Comparison of ENCODE assay signal across 1 cellular context in the genomic region with DNA sequence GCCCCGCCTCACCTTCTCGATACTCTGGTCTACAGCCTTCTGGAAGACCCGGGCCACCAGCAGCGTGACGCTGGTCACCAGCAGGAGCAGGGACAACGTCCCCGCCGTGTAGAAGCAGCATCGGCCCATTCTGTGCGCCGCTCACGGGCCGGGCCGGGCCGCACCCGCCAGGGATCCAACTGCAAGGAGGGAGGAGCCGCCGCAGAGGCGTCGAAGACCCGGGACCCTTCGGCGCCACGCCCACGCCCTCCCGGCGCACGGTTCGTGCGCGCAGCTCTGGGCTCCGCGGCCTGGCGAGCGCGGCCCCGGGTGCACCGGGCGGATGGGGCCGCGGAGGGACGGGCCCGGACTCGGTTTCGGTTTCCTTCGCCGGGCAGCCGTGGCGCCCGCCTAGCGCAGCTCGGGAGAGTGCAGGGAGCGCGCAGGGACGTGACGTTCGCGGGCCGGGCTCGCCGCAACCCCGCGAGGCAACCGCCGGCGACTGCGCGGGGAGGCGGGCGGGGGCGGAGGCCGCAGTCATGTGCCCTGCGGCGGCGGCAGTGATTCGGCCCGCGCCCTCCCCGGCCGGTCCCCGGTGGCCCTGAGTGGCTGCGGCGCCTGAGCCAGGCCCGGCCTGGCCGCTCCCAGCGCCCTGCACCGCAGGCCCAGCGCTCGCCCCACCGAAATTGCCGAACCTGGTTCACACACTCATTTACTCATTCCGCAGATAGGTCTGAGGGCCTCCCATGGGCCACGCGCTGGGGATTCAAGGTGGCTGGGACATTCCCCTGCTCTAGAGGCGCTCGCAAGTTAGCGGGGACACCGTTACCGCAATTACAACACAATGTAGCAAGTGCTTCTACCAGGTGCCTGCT.
A peak's percentile ranks its signal among the peaks of the same experiment; 100 is the strongest.
TF ChIP-seq lines count a peak whose summit lies in the region.

A gene with protein sequence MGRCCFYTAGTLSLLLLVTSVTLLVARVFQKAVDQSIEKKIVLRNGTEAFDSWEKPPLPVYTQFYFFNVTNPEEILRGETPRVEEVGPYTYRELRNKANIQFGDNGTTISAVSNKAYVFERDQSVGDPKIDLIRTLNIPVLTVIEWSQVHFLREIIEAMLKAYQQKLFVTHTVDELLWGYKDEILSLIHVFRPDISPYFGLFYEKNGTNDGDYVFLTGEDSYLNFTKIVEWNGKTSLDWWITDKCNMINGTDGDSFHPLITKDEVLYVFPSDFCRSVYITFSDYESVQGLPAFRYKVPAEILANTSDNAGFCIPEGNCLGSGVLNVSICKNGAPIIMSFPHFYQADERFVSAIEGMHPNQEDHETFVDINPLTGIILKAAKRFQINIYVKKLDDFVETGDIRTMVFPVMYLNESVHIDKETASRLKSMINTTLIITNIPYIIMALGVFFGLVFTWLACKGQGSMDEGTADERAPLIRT (minus strand): TSS at position 410 of the 854 bp plus-strand sequence. CDS start 281 bp downstream, at position 129.

TF ChIP-seq in HepG2, 621 proteins besides CTCF, POLR2A, EP300 and RAD21 (continued from another document and continues in another):
- TF ChIP-seq, protein P1, sequence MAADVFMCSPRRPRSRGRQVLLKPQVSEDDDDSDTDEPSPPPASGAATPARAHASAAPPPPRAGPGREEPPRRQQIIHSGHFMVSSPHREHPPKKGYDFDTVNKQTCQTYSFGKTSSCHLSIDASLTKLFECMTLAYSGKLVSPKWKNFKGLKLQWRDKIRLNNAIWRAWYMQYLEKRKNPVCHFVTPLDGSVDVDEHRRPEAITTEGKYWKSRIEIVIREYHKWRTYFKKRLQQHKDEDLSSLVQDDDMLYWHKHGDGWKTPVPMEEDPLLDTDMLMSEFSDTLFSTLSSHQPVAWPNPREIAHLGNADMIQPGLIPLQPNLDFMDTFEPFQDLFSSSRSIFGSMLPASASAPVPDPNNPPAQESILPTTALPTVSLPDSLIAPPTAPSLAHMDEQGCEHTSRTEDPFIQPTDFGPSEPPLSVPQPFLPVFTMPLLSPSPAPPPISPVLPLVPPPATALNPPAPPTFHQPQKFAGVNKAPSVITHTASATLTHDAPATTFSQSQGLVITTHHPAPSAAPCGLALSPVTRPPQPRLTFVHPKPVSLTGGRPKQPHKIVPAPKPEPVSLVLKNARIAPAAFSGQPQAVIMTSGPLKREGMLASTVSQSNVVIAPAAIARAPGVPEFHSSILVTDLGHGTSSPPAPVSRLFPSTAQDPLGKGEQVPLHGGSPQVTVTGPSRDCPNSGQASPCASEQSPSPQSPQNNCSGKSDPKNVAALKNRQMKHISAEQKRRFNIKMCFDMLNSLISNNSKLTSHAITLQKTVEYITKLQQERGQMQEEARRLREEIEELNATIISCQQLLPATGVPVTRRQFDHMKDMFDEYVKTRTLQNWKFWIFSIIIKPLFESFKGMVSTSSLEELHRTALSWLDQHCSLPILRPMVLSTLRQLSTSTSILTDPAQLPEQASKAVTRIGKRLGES (CRISPR knock-in tag; IDR thresholded peaks at IDR 0.05; ENCODE audit: borderline replicate concordance), result no peak
- TF ChIP-seq SRY (CRISPR knock-in tag; IDR thresholded peaks at IDR 0.05) (peak; percentile 74), GTF3A (CRISPR knock-in tag; conservative IDR thresholded peaks at IDR 0.05) (0 out of 2 replicates have a peak, but pooled peaks have one; percentile 75), ZNF232 (CRISPR knock-in tag; IDR thresholded peaks at IDR 0.05; ENCODE audit: borderline replicate concordance) (no peak), NAIF1 (CRISPR knock-in tag; IDR thresholded peaks at IDR 0.05; ENCODE audit: borderline replicate concordance) (no peak), ZNF331 (CRISPR knock-in tag; IDR thresholded peaks at IDR 0.05) (peak; percentile 16; the same call in 1 of the 2 replicates), JARID2 (CRISPR knock-in tag; IDR thresholded peaks at IDR 0.05; ENCODE audit: insufficient replicate concordance) (no peak), CENPX (CRISPR knock-in tag; IDR thresholded peaks at IDR 0.05) (no peak), ZNF460 (CRISPR knock-in tag; IDR thresholded peaks at IDR 0.05; ENCODE audit: borderline replicate concordance) (no peak), ZMAT3 (CRISPR knock-in tag; conservative IDR thresholded peaks at IDR 0.05) (no peak), GZF1 (CRISPR knock-in tag; IDR thresholded peaks at IDR 0.05) (no peak), ZSCAN9 (CRISPR knock-in tag; IDR thresholded peaks at IDR 0.05; ENCODE audit: borderline replicate concordance) (peak; percentile 38; the same call in 1 of the 2 replicates), ZNF777 (CRISPR knock-in tag; IDR thresholded peaks at IDR 0.05) (peak; percentile 88), ZNF724P (CRISPR knock-in tag; IDR thresholded peaks at IDR 0.05; ENCODE audit: borderline replicate concordance) (no peak), PAX8 (CRISPR knock-in tag; IDR thresholded peaks at IDR 0.05; ENCODE audit: borderline replicate concordance) (no peak; the same call in 1 of the 2 replicates), ZNF224 (CRISPR knock-in tag; IDR thresholded peaks at IDR 0.05) (peak; percentile 53; the same call in 1 of the 2 replicates), AHR (CRISPR knock-in tag; IDR thresholded peaks at IDR 0.05) (no peak), JUNB (CRISPR knock-in tag; IDR thresholded peaks at IDR 0.05; ENCODE audit: borderline replicate concordance) (no peak)
- TF ChIP-seq, protein P2, sequence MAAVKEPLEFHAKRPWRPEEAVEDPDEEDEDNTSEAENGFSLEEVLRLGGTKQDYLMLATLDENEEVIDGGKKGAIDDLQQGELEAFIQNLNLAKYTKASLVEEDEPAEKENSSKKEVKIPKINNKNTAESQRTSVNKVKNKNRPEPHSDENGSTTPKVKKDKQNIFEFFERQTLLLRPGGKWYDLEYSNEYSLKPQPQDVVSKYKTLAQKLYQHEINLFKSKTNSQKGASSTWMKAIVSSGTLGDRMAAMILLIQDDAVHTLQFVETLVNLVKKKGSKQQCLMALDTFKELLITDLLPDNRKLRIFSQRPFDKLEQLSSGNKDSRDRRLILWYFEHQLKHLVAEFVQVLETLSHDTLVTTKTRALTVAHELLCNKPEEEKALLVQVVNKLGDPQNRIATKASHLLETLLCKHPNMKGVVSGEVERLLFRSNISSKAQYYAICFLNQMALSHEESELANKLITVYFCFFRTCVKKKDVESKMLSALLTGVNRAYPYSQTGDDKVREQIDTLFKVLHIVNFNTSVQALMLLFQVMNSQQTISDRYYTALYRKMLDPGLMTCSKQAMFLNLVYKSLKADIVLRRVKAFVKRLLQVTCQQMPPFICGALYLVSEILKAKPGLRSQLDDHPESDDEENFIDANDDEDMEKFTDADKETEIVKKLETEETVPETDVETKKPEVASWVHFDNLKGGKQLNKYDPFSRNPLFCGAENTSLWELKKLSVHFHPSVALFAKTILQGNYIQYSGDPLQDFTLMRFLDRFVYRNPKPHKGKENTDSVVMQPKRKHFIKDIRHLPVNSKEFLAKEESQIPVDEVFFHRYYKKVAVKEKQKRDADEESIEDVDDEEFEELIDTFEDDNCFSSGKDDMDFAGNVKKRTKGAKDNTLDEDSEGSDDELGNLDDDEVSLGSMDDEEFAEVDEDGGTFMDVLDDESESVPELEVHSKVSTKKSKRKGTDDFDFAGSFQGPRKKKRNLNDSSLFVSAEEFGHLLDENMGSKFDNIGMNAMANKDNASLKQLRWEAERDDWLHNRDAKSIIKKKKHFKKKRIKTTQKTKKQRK (IDR thresholded peaks at IDR 0.05; ENCODE audit: low read length), result no peak
- TF ChIP-seq, protein P3, sequence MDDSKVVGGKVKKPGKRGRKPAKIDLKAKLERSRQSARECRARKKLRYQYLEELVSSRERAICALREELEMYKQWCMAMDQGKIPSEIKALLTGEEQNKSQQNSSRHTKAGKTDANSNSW (CRISPR knock-in tag; IDR thresholded peaks at IDR 0.05; ENCODE audit: borderline replicate concordance), result no peak
- TF ChIP-seq, protein P4, sequence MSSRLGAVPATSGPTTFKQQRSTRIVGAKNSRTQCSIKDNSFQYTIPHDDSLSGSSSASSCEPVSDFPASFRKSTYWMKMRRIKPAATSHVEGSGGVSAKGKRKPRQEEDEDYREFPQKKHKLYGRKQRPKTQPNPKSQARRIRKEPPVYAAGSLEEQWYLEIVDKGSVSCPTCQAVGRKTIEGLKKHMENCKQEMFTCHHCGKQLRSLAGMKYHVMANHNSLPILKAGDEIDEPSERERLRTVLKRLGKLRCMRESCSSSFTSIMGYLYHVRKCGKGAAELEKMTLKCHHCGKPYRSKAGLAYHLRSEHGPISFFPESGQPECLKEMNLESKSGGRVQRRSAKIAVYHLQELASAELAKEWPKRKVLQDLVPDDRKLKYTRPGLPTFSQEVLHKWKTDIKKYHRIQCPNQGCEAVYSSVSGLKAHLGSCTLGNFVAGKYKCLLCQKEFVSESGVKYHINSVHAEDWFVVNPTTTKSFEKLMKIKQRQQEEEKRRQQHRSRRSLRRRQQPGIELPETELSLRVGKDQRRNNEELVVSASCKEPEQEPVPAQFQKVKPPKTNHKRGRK (CRISPR knock-in tag; IDR thresholded peaks at IDR 0.05), result no peak
- TF ChIP-seq, protein P5, sequence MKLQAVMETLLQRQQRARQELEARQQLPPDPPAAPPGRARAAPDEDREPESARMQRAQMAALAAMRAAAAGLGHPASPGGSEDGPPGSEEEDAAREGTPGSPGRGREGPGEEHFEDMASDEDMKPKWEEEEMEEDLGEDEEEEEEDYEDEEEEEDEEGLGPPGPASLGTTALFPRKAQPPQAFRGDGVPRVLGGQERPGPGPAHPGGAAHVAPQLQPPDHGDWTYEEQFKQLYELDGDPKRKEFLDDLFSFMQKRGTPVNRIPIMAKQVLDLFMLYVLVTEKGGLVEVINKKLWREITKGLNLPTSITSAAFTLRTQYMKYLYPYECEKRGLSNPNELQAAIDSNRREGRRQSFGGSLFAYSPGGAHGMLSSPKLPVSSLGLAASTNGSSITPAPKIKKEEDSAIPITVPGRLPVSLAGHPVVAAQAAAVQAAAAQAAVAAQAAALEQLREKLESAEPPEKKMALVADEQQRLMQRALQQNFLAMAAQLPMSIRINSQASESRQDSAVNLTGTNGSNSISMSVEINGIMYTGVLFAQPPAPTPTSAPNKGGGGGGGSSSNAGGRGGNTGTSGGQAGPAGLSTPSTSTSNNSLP (IDR thresholded peaks at IDR 0.05; ENCODE audit: low read depth, low read length), result no peak
- TF ChIP-seq, protein P6, sequence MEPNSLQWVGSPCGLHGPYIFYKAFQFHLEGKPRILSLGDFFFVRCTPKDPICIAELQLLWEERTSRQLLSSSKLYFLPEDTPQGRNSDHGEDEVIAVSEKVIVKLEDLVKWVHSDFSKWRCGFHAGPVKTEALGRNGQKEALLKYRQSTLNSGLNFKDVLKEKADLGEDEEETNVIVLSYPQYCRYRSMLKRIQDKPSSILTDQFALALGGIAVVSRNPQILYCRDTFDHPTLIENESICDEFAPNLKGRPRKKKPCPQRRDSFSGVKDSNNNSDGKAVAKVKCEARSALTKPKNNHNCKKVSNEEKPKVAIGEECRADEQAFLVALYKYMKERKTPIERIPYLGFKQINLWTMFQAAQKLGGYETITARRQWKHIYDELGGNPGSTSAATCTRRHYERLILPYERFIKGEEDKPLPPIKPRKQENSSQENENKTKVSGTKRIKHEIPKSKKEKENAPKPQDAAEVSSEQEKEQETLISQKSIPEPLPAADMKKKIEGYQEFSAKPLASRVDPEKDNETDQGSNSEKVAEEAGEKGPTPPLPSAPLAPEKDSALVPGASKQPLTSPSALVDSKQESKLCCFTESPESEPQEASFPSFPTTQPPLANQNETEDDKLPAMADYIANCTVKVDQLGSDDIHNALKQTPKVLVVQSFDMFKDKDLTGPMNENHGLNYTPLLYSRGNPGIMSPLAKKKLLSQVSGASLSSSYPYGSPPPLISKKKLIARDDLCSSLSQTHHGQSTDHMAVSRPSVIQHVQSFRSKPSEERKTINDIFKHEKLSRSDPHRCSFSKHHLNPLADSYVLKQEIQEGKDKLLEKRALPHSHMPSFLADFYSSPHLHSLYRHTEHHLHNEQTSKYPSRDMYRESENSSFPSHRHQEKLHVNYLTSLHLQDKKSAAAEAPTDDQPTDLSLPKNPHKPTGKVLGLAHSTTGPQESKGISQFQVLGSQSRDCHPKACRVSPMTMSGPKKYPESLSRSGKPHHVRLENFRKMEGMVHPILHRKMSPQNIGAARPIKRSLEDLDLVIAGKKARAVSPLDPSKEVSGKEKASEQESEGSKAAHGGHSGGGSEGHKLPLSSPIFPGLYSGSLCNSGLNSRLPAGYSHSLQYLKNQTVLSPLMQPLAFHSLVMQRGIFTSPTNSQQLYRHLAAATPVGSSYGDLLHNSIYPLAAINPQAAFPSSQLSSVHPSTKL (CRISPR knock-in tag; IDR thresholded peaks at IDR 0.05), result 0 out of 2 replicates have a peak, but pooled peaks have one; percentile 7
- TF ChIP-seq, protein P7, sequence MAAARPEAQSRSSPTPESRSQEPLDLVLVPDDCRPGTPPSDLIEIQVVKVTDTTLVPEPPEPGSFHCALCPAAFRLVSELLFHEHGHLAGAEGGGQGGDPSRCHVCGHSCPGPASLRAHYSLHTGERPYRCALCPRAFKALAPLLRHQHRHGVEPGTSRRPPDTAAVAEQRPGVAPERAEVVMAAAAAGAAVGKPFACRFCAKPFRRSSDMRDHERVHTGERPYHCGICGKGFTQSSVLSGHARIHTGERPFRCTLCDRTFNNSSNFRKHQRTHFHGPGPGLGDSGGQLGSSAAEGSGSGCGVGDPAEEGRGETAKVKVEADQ (CRISPR knock-in tag; IDR thresholded peaks at IDR 0.05; ENCODE audit: borderline replicate concordance), result no peak
- TF ChIP-seq, protein P8, sequence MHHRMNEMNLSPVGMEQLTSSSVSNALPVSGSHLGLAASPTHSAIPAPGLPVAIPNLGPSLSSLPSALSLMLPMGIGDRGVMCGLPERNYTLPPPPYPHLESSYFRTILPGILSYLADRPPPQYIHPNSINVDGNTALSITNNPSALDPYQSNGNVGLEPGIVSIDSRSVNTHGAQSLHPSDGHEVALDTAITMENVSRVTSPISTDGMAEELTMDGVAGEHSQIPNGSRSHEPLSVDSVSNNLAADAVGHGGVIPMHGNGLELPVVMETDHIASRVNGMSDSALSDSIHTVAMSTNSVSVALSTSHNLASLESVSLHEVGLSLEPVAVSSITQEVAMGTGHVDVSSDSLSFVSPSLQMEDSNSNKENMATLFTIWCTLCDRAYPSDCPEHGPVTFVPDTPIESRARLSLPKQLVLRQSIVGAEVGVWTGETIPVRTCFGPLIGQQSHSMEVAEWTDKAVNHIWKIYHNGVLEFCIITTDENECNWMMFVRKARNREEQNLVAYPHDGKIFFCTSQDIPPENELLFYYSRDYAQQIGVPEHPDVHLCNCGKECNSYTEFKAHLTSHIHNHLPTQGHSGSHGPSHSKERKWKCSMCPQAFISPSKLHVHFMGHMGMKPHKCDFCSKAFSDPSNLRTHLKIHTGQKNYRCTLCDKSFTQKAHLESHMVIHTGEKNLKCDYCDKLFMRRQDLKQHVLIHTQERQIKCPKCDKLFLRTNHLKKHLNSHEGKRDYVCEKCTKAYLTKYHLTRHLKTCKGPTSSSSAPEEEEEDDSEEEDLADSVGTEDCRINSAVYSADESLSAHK (CRISPR knock-in tag; IDR thresholded peaks at IDR 0.05; ENCODE audit: borderline replicate concordance), result no peak
- TF ChIP-seq, protein P9, sequence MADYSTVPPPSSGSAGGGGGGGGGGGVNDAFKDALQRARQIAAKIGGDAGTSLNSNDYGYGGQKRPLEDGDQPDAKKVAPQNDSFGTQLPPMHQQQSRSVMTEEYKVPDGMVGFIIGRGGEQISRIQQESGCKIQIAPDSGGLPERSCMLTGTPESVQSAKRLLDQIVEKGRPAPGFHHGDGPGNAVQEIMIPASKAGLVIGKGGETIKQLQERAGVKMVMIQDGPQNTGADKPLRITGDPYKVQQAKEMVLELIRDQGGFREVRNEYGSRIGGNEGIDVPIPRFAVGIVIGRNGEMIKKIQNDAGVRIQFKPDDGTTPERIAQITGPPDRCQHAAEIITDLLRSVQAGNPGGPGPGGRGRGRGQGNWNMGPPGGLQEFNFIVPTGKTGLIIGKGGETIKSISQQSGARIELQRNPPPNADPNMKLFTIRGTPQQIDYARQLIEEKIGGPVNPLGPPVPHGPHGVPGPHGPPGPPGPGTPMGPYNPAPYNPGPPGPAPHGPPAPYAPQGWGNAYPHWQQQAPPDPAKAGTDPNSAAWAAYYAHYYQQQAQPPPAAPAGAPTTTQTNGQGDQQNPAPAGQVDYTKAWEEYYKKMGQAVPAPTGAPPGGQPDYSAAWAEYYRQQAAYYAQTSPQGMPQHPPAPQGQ (CRISPR knock-in tag; IDR thresholded peaks at IDR 0.05; ENCODE audit: borderline replicate concordance), result no peak
